Comparison of ENCODE assay signal across 1 cellular context in genomic region chr20:61280217-61280980, GRCh38.
TF ChIP-seq lines count a peak whose summit lies in the region.

No MANE protein-coding gene starts in this region.

TF ChIP-seq in WTC11, 78 proteins besides CTCF, POLR2A, EP300 and RAD21 (continued from another document):
- no peak for TF ChIP-seq PRDM15 (CRISPR knock-in tag; IDR thresholded peaks at IDR 0.05)
- no peak for TF ChIP-seq JUN (CRISPR knock-in tag; IDR thresholded peaks at IDR 0.05)
- no peak for TF ChIP-seq RORB (CRISPR knock-in tag; IDR thresholded peaks at IDR 0.05)
- TF ChIP-seq IRF1 (CRISPR knock-in tag; IDR thresholded peaks at IDR 0.05): no peak
- no peak for TF ChIP-seq FOXK1 (CRISPR knock-in tag; IDR thresholded peaks at IDR 0.05)
- no peak for TF ChIP-seq GRHL2 (CRISPR knock-in tag; IDR thresholded peaks at IDR 0.05; ENCODE audit: insufficient replicate concordance, severe bottlenecking)
- TF ChIP-seq, protein P1, sequence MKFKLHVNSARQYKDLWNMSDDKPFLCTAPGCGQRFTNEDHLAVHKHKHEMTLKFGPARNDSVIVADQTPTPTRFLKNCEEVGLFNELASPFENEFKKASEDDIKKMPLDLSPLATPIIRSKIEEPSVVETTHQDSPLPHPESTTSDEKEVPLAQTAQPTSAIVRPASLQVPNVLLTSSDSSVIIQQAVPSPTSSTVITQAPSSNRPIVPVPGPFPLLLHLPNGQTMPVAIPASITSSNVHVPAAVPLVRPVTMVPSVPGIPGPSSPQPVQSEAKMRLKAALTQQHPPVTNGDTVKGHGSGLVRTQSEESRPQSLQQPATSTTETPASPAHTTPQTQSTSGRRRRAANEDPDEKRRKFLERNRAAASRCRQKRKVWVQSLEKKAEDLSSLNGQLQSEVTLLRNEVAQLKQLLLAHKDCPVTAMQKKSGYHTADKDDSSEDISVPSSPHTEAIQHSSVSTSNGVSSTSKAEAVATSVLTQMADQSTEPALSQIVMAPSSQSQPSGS (CRISPR knock-in tag; IDR thresholded peaks at IDR 0.05; ENCODE audit: borderline replicate concordance, low read depth): no peak
- TF ChIP-seq, protein P2, sequence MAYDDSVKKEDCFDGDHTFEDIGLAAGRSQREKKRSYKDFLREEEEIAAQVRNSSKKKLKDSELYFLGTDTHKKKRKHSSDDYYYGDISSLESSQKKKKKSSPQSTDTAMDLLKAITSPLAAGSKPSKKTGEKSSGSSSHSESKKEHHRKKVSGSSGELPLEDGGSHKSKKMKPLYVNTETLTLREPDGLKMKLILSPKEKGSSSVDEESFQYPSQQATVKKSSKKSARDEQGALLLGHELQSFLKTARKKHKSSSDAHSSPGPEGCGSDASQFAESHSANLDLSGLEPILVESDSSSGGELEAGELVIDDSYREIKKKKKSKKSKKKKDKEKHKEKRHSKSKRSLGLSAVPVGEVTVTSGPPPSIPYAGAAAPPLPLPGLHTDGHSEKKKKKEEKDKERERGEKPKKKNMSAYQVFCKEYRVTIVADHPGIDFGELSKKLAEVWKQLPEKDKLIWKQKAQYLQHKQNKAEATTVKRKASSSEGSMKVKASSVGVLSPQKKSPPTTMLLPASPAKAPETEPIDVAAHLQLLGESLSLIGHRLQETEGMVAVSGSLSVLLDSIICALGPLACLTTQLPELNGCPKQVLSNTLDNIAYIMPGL (CRISPR knock-in tag; IDR thresholded peaks at IDR 0.05): no peak
- no peak for TF ChIP-seq MXD4 (CRISPR knock-in tag; IDR thresholded peaks at IDR 0.05; ENCODE audit: borderline replicate concordance)
- no peak for TF ChIP-seq JAZF1 (CRISPR knock-in tag; IDR thresholded peaks at IDR 0.05)
TF ChIP-seq in WTC11: peak in this region for 0.
